In genomic region chr5:157549283-157549629, GRCh38 we compare ENCODE assay signal across 1 cellular context.
TF ChIP-seq lines count a peak whose summit lies in the region.

No MANE protein-coding gene starts in this region.

TF ChIP-seq in IMR-90, 13 proteins besides CTCF, POLR2A, EP300 and RAD21:
- no peak for TF ChIP-seq RCOR1 (IDR thresholded peaks at IDR 0.05; ENCODE audit: insufficient replicate concordance, low read length)
